In genomic region chr12:121241203-121241970, GRCh38 we compare ENCODE assay signal across 8 cellular contexts. TPM values are rescaled to one million over a fixed set of nuclear protein-coding genes. Genes with fewer than 3 reads are reported as not detected.
A peak's percentile ranks its signal among the peaks of the same experiment; 100 is the strongest.
DNase-seq lines count a peak whose midpoint lies in the region; ATAC-seq and TF ChIP-seq lines count a peak whose summit lies in the region.
"Had no signal": no experiment of that assay in that cellular context is flagged by ENCODE, and none has a peak within 500 bp of the region (broad histone marks: within the 10 kb centered on the region; RNA-seq: fewer than 3 reads in every experiment).

No MANE protein-coding gene starts in this region.

- no peak for TF ChIP-seq EP300 in gastroesophageal sphincter (IDR thresholded peaks at IDR 0.05)

- peaks cover 42% of the 10 kb centered on the region for H3K4me1 ChIP-seq in SJCRH30
- peaks cover 0 to 47% (median 0%) of the 10 kb centered on the region in 3 donors for H3K4me1 ChIP-seq in gastroesophageal sphincter

- H3K36me3 ChIP-seq in SJCRH30 (no peaks in the 10 kb centered on the region), gastroesophageal sphincter (peaks cover 0 to 53% of the 10 kb centered on the region in 2 donors)

- H3K27ac Mint-ChIP-seq in stimulated activated effector memory CD8-positive, alpha-beta T cell treated with anti-CD3 and anti-CD28 coated beads, Interleukin-12 subunit alpha, Interleukin-12 subunit beta, amount 100 ng/mL, for 72 hours: peak overlapping the region; percentile 95

- TF ChIP-seq CTCF in GM13976 (IDR thresholded peaks at IDR 0.05; ENCODE audit: borderline replicate concordance, control extremely low read depth, extremely low read depth, insufficient read depth, missing control alignments) (no peak), gastroesophageal sphincter (IDR thresholded peaks at IDR 0.05) (no peak)

- WGBS in gastroesophageal sphincter (ENCODE audit: low coverage in 1 of 2), 2 donors: 20 to 80% methylated on average over 1 of the region's 15 CpGs

- H3K27me3 ChIP-seq in SJCRH30 (no peaks in the 10 kb centered on the region), gastroesophageal sphincter (no peaks in the 10 kb centered on the region)

- TF ChIP-seq POLR2A in gastroesophageal sphincter (IDR thresholded peaks at IDR 0.05): no peak

- peak overlapping the region; percentile 42 for H3K4me3 ChIP-seq in SJCRH30
- H3K4me3 ChIP-seq in gastroesophageal sphincter: no peak overlapping the region

- H3K36me3 Mint-ChIP-seq in stimulated activated effector memory CD8-positive, alpha-beta T cell treated with anti-CD3 and anti-CD28 coated beads, Interleukin-12 subunit alpha, Interleukin-12 subunit beta, amount 100 ng/mL, for 72 hours: peaks cover 49% of the 10 kb centered on the region

- peaks cover 31% of the 10 kb centered on the region for H3K4me1 Mint-ChIP-seq in stimulated activated effector memory CD8-positive, alpha-beta T cell treated with anti-CD3 and anti-CD28 coated beads, Interleukin-12 subunit alpha, Interleukin-12 subunit beta, amount 100 ng/mL, for 72 hours

- H3K9me3 ChIP-seq in SJCRH30 (replicated peaks) (no peaks in the 10 kb centered on the region), gastroesophageal sphincter (no peaks in the 10 kb centered on the region)

- ATAC-seq in gastroesophageal sphincter: no peak
- ATAC-seq in stimulated activated effector memory CD8-positive, alpha-beta T cell treated with anti-CD3 and anti-CD28 coated beads, Interleukin-12 subunit alpha, Interleukin-12 subunit beta, amount 100 ng/mL, for 72 hours: no peak

- DNase-seq in GM13976 (ENCODE audit: low spot score) (peak; percentile 38), SJCRH30 (peak; percentile 47 to 60), HuH-7.5 (ENCODE audit: low spot score) (no peak), mucosa of gallbladder (ENCODE audit: low spot score) (no peak), SHP77 (lab: John Stamatoyannopoulos, UW) (no peak)
- DNase-seq in stimulated activated effector memory CD8-positive, alpha-beta T cell treated with anti-CD3 and anti-CD28 coated beads, Interleukin-12 subunit alpha, Interleukin-12 subunit beta, amount 100 ng/mL, for 72 hours (ENCODE audit: low spot score in 2 of 2): no peak
- DNase-seq: NCI-H69 had no signal

- in situ Hi-C loops in GM13976 (cut with MboI; ENCODE audit: low sequenced_read_pairs, unreplicated experiment): no loop called here

- H3K27ac ChIP-seq in SJCRH30 (peak overlapping the region; percentile 47), gastroesophageal sphincter (peak overlapping the region in 3 of 4 donors; percentile 55 to 67 (median 61))

- H3K9me3 Mint-ChIP-seq in stimulated activated effector memory CD8-positive, alpha-beta T cell treated with anti-CD3 and anti-CD28 coated beads, Interleukin-12 subunit alpha, Interleukin-12 subunit beta, amount 100 ng/mL, for 72 hours: no peaks in the 10 kb centered on the region

- H3K4me3 Mint-ChIP-seq in stimulated activated effector memory CD8-positive, alpha-beta T cell treated with anti-CD3 and anti-CD28 coated beads, Interleukin-12 subunit alpha, Interleukin-12 subunit beta, amount 100 ng/mL, for 72 hours: peak overlapping the region; percentile 70

RNA-seq across cellular contexts. Expression of gene P2RX4, which starts 31.5 kb away (rescaled TPM):
- total RNA-seq in SJCRH30 (2014; rRNA removed; shearing (Covaris generic)): 5.7 and 6.1 TPM in 2 replicates
- 10 to 100 TPM; 15.1 to 32.8 (median 31.0) TPM for total RNA-seq in gastroesophageal sphincter
- 66.6 TPM for total RNA-seq in mucosa of gallbladder

RNA-seq across cellular contexts. Expression of gene CAMKK2, which starts 55.1 kb away (rescaled TPM):
- total RNA-seq in SJCRH30 (2014; rRNA removed; shearing (Covaris generic)): 7.8 and 9.7 TPM in 2 replicates
- total RNA-seq in gastroesophageal sphincter (10 to 100 TPM; 26.0 to 40.3 (median 30.3) TPM), mucosa of gallbladder (36.5 TPM)

Comparison
In these comparisons a context has a peak if more than half of its experiments do, and no peak if none do; other contexts are left out.
1. DNase-seq: peak in GM13976 (single experiment) and SJCRH30 (2 of 2); none in stimulated activated effector memory CD8-positive, alpha-beta T cell treated with anti-CD3 and anti-CD28 coated beads, Interleukin-12 subunit alpha, Interleukin-12 subunit beta, amount 100 ng/mL, for 72 hours (0 of 2), HuH-7.5 (single experiment), mucosa of gallbladder (single experiment) and SHP77 (0 of 2).